1 cellular context compared by ENCODE assay signal in genomic region chr12:116665666-116666304, GRCh38.
TF ChIP-seq lines count a peak whose summit lies in the region.

No MANE protein-coding gene starts in this region.

TF ChIP-seq in WTC11, 78 proteins besides CTCF, POLR2A, EP300 and RAD21 (continued from another document):
- TF ChIP-seq E2F1 (CRISPR knock-in tag; IDR thresholded peaks at IDR 0.05) = no peak
- TF ChIP-seq ZNF219 (CRISPR knock-in tag; IDR thresholded peaks at IDR 0.05; ENCODE audit: borderline replicate concordance) = no peak
